In the genomic region with DNA sequence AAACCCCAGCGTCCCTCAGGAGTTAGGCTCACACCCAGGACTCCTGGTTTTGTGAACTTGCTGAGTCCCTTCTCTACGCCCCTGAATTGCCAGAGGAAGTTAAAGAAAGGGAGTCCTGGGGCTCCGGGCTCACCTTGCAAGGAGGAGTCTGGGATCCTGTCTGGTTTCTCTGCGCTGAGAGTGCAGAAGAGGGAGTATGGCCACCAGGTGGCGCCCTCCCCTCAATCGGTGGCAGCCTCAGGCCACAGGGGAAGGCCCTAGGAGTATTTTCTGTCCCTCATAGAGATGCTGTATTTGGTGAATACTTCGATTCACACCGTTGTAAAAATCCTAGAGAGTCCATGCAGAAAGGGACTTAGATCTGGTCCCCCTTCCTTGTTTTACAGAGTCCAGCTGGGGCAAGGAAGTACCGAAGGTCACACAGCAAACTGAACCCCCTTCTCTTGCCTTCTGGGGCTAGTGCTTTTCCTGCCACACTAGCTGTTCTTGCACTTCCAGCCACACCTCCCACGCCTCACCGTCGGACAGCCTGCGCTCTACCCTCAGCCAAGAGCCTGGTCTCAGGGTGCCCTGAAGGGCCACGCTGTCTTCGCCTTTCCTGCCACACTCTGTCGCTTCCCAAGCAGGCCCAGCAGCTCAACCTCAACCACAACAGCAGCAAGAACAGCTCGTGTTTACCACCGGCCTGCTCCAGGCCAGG, we compare ENCODE assay signal across 8 cellular contexts. TPM values are rescaled to one million over a fixed set of nuclear protein-coding genes. Genes with fewer than 3 reads are reported as not detected.
DNase-seq lines count a peak whose midpoint lies in the region; ATAC-seq, FAIRE-seq and TF ChIP-seq lines count a peak whose summit lies in the region.

No MANE protein-coding gene starts in this region.

- H3K4me3 ChIP-seq in WI38 (ENCODE audit: low read depth, low read length) (no peak overlapping the region), bronchial epithelial cell (ENCODE audit: low read depth, low read length) (no peak overlapping the region)

- DNase-seq in GM13977 (ENCODE audit: low spot score) (peak; percentile 86), NCI-H1417 treated with DMSO at 0.1 percent for 48 hours (lab: John Stamatoyannopoulos, UW) (peak; percentile 15), bronchial epithelial cell (ENCODE audit: low read depth) (peak; percentile 47), left kidney (ENCODE audit: low read depth, low spot score) (peak; percentile 90)
- DNase-seq in stimulated activated CD4-positive, alpha-beta T cell treated with anti-CD3 and anti-CD28 coated beads, Interleukin-4, amount 100 ng/mL, for 24 hours: peak; percentile 83

- in situ Hi-C loops in GM13977 (cut with MboI; ENCODE audit: low pct_unique_long_range_greater_than_20kb, low sequenced_read_pairs, unreplicated experiment): loop anchor here (10.0 kb wide), 1 partner anchor 137 kb away; no protein-coding TSS in a partner anchor

- peak; percentile 75 for FAIRE-seq in bronchial epithelial cell (lab: Jason Lieb, UNC)

- peak; percentile 92 for TF ChIP-seq CTCF in 22Rv1 (IDR thresholded peaks at IDR 0.05)
- TF ChIP-seq CTCF in GM13977 (IDR thresholded peaks at IDR 0.05; ENCODE audit: extremely low read depth, insufficient read depth, missing control alignments): peak; percentile 87
- peak; percentile 75 for TF ChIP-seq CTCF in WI38 (IDR thresholded peaks at IDR 0.05; ENCODE audit: low read depth, low read length)
- peak; percentile 87 for TF ChIP-seq CTCF in bronchial epithelial cell (IDR thresholded peaks at IDR 0.05; ENCODE audit: insufficient read depth, low read length, severe bottlenecking)

- peak; percentile 89 for ATAC-seq in HG02763 (IDR thresholded peaks at IDR 0.05; ENCODE audit: unreplicated experiment)

- no peak overlapping the region for H3K27ac ChIP-seq in 22Rv1

- peaks cover 20% of the 10 kb centered on the region for H3K27me3 ChIP-seq in bronchial epithelial cell (ENCODE audit: control insufficient read depth, insufficient read depth, low read length)

- no peaks in the 10 kb centered on the region for H3K36me3 ChIP-seq in bronchial epithelial cell (ENCODE audit: control insufficient read depth, insufficient read depth, low read length)

RNA-seq across cellular contexts. Expression of gene HAND1, which starts 10.2 kb away (rescaled TPM):
- total RNA-seq in bronchial epithelial cell: not detected in 2 replicates

RNA-seq across cellular contexts. Expression of gene SAP30L, which starts 22.0 kb away (rescaled TPM):
- total RNA-seq in bronchial epithelial cell: 32.4 and 34.7 TPM in 2 replicates

Comparison
In these comparisons a context has a peak if more than half of its experiments do, and no peak if none do; other contexts are left out.
1. DNase-seq: peak in every context shown above with its lines; median percentile 90 in left kidney; 86 in GM13977; 83 in stimulated activated CD4-positive, alpha-beta T cell treated with anti-CD3 and anti-CD28 coated beads, Interleukin-4, amount 100 ng/mL, for 24 hours; 47 in bronchial epithelial cell; 15 in NCI-H1417 treated with DMSO at 0.1 percent for 48 hours.